ENCODE assay signal across 27 cellular contexts in genomic region chr3:59081071-59081470, GRCh38. TPM values are rescaled to one million over a fixed set of nuclear protein-coding genes. Genes with fewer than 3 reads are reported as not detected.
"Had no signal": no experiment of that assay in that cellular context is flagged by ENCODE, and none has a peak within 500 bp of the region (broad histone marks: within the 10 kb centered on the region; RNA-seq: fewer than 3 reads in every experiment).

No MANE protein-coding gene starts in this region.

- DNase-seq: heart right ventricle; islet precursor cell; left ventricle myocardium inferior; midbrain; mucosa of descending colon; naive thymus-derived CD4-positive, alpha-beta T cell; ovary; right lobe of liver; stimulated activated CD4-positive, alpha-beta T cell treated with anti-CD3 and anti-CD28 coated beads, Interleukin-1b, Interleukin-23, amount 100 ng/mL, for 48 hours; stimulated activated CD4-positive, alpha-beta T cell treated with anti-CD3 and anti-CD28 coated beads, Interleukin-2, amount 100 ng/mL, for 48 hours; stimulated activated CD4-positive, alpha-beta T cell treated with anti-CD3 and anti-CD28 coated beads, Interleukin-4, amount 100 ng/mL, for 4 hours; stimulated activated CD8-positive, alpha-beta memory T cell treated with anti-CD3 and anti-CD28 coated beads, Interleukin-4, amount 100 ng/mL, for 48 hours; stimulated activated naive CD8-positive, alpha-beta T cell treated with anti-CD3 and anti-CD28 coated beads, Interleukin-15, Interleukin-2, amounts not matched to agents 100 U/mL and 50 U/mL, for 24 hours; stomach; tibial artery; upper lobe of left lung had no signal

- H3K27ac ChIP-seq: heart right ventricle, hepatocyte, left ventricle myocardium inferior, ovary, right atrium auricular region, right lobe of liver, stomach, thoracic aorta, tibial artery, upper lobe of left lung had no signal

- H3K9me3 Mint-ChIP-seq: memory B cell; natural killer cell treated with Interleukin-12 subunit alpha and Interleukin-12 subunit beta and Interleukin-15 and Interleukin-18, amount 100 ng/mL, for 72 hours; stimulated activated memory B cell treated with anti-CD40 and anti-IgM and Interleukin-4, amounts not matched to agents 10 μg/mL and 1 μg/mL and 100 μg/mL, for 72 hours had no signal

- H3K36me3 ChIP-seq: heart right ventricle, left ventricle myocardium inferior, ovary, right atrium auricular region, right lobe of liver, stomach, thoracic aorta, tibial artery, upper lobe of left lung had no signal

- H3K4me2 ChIP-seq: hepatocyte, smooth muscle cell had no signal

- H3K4me1 Mint-ChIP-seq: memory B cell; stimulated activated memory B cell treated with anti-CD40 and anti-IgM and Interleukin-4, amounts not matched to agents 10 μg/mL and 1 μg/mL and 100 μg/mL, for 72 hours had no signal

- H2AFZ ChIP-seq: hepatocyte had no signal

- H3K27ac Mint-ChIP-seq: memory B cell; naive thymus-derived CD4-positive, alpha-beta T cell; natural killer cell treated with Interleukin-12 subunit alpha and Interleukin-12 subunit beta and Interleukin-15 and Interleukin-18, amount 100 ng/mL, for 72 hours; progenitor cell of endocrine pancreas; stimulated activated memory B cell treated with anti-CD40 and anti-IgM and Interleukin-4, amounts not matched to agents 10 μg/mL and 1 μg/mL and 100 μg/mL, for 72 hours had no signal

- H3K79me2 ChIP-seq: hepatocyte had no signal

- H3K4me3 ChIP-seq: heart right ventricle, hepatocyte, left ventricle myocardium inferior, lung, mucosa of descending colon, ovary, right atrium auricular region, right lobe of liver, smooth muscle cell, stomach, thoracic aorta, tibial artery, upper lobe of left lung had no signal

- H3K27me3 ChIP-seq: hepatocyte, ovary, right atrium auricular region, right lobe of liver, stomach, tibial artery, upper lobe of left lung had no signal

- H3K4me3 Mint-ChIP-seq: memory B cell; naive thymus-derived CD4-positive, alpha-beta T cell; natural killer cell treated with Interleukin-12 subunit alpha and Interleukin-12 subunit beta and Interleukin-15 and Interleukin-18, amount 100 ng/mL, for 72 hours; stimulated activated memory B cell treated with anti-CD40 and anti-IgM and Interleukin-4, amounts not matched to agents 10 μg/mL and 1 μg/mL and 100 μg/mL, for 72 hours had no signal

- H3K9me3 ChIP-seq: heart right ventricle, left ventricle myocardium inferior, mucosa of descending colon, ovary, right atrium auricular region, right lobe of liver, stomach, thoracic aorta, tibial artery, upper lobe of left lung had no signal

- H3K4me1 ChIP-seq: heart right ventricle, left ventricle myocardium inferior, right atrium auricular region, right lobe of liver, stomach, tibial artery, upper lobe of left lung had no signal

- H3K36me3 Mint-ChIP-seq: memory B cell; naive thymus-derived CD4-positive, alpha-beta T cell; natural killer cell treated with Interleukin-12 subunit alpha and Interleukin-12 subunit beta and Interleukin-15 and Interleukin-18, amount 100 ng/mL, for 72 hours; stimulated activated memory B cell treated with anti-CD40 and anti-IgM and Interleukin-4, amounts not matched to agents 10 μg/mL and 1 μg/mL and 100 μg/mL, for 72 hours had no signal

- H3K27me3 Mint-ChIP-seq: progenitor cell of endocrine pancreas had no signal

RNA-seq across cellular contexts. Expression of gene CFAP20DC, which starts 31.2 kb away (rescaled TPM):
- total RNA-seq: left ventricle myocardium inferior, mesenteric fat pad, right atrium auricular region, thoracic aorta had no signal
- polyA plus RNA-seq: neural cell had no signal
